ENCODE assay signal across 18 cellular contexts in the genomic region with DNA sequence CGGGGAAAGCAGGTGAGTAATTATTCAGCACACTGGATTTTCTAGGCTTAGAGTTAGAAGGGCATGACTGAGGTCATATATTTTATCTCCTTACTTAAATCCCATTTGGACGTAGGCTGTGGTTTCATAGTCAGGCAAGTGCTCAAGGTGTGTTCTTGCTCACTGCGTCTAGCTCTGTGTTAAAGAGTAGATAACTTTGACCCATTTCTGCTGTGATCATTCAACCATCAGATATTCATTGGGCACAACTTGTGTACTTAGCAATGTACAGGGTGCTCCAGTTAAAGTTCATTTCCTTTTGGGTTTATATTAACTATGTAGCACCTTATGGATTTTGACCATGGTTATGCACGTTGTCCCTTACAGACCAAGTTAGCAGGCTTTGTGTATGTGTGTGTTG. TPM values are rescaled to one million over a fixed set of nuclear protein-coding genes. Genes with fewer than 3 reads are reported as not detected.
DNase-seq lines count a peak whose midpoint lies in the region; ATAC-seq, FAIRE-seq and TF ChIP-seq lines count a peak whose summit lies in the region.
"Had no signal": no experiment of that assay in that cellular context is flagged by ENCODE, and none has a peak within 500 bp of the region (broad histone marks: within the 10 kb centered on the region; RNA-seq: fewer than 3 reads in every experiment).

No MANE protein-coding gene starts in this region.

- TF ChIP-seq POLR2A in Peyer's patch (IDR thresholded peaks at IDR 0.05) (peak in 1 of 2 donors; percentile 87), gastrocnemius medialis (IDR thresholded peaks at IDR 0.05) (no peak)

- peak overlapping the region in 2 of 4 donors; percentile 16 to 18 for H3K4me3 ChIP-seq in Peyer's patch
- H3K4me3 ChIP-seq in duodenal mucosa (ENCODE audit: low read depth in 1 of 2, low read length in 2 of 2), result peak overlapping the region in 1 of 2 donors; percentile 32
- no peak overlapping the region for H3K4me3 ChIP-seq in mucosa of descending colon
- H3K4me3 ChIP-seq in gastrocnemius medialis, result no peak overlapping the region
- H3K4me3 ChIP-seq: GM23338 had no signal

- intact Hi-C loops in mucosa of descending colon (cut with DNase I, micrococcal nuclease) (no loop called here), gastrocnemius medialis (cut with DNase I; ENCODE audit: low total_unique reads) (no loop called here)

- TF ChIP-seq CTCF in Peyer's patch (IDR thresholded peaks at IDR 0.05) (no peak), mucosa of descending colon (IDR thresholded peaks at IDR 0.05) (no peak), gastrocnemius medialis (IDR thresholded peaks at IDR 0.05 in 4 of 5, conservative IDR thresholded peaks at IDR 0.05 in 1 of 5) (no peak)

- peak overlapping the region; percentile 0 to 48 for H3K9ac ChIP-seq in duodenal mucosa (ENCODE audit: low read depth in 1 of 2, low read length in 2 of 2)

- H3K27me3 ChIP-seq in Peyer's patch (no peaks in the 10 kb centered on the region), duodenal mucosa (ENCODE audit: control insufficient read depth in 1 of 2, insufficient read depth in 2 of 2, low read length in 2 of 2) (no peaks in the 10 kb centered on the region), gastrocnemius medialis (no peaks in the 10 kb centered on the region)

- H3K9me3 ChIP-seq in Peyer's patch (no peaks in the 10 kb centered on the region), duodenal mucosa (ENCODE audit: control insufficient read depth in 1 of 2, low read length in 2 of 2) (no peaks in the 10 kb centered on the region), mucosa of descending colon (no peaks in the 10 kb centered on the region), gastrocnemius medialis (no peaks in the 10 kb centered on the region)

- no peak for DNase-seq in Peyer's patch
- DNase-seq in mucosa of descending colon, result peak in 1 of 3 donors; percentile 48
- DNase-seq in gastrocnemius medialis, result no peak
- DNase-seq in HUDEP-2 (lab: John Stamatoyannopoulos, UW; ENCODE audit: unreplicated experiment in 76 of 76), result no peak
- DNase-seq in NK-92 treated with Interleukin-12 subunit alpha and Interleukin-12 subunit beta, amount 100 ng/mL, for 24 hours (lab: John Stamatoyannopoulos, UW), result no peak
- no peak for DNase-seq in HTR-8/SVneo (ENCODE audit: insufficient read length, low spot score)
- DNase-seq: DMS 273 treated with DMSO at 0.1 percent for 48 hours, GF-D8, NCI-H1105, NCI-H1694, NCI-H510A treated with DMSO at 0.1 percent for 48 hours, SIG-M5 had no signal

- in situ Hi-C loops in gastrocnemius medialis (cut with MboI; ENCODE audit: low sequenced_read_pairs in 4 of 4), result loop anchor here in 2 of 4 donors (25.0 kb wide), 2 partner anchors 430 to 720 kb away; a partner anchor contains a TSS

- peaks cover 0 to 18% (median 0%) of the 10 kb centered on the region in 4 donors for H3K4me1 ChIP-seq in Peyer's patch
- H3K4me1 ChIP-seq in duodenal mucosa (ENCODE audit: control insufficient read depth in 1 of 2, insufficient read depth in 2 of 2, low read length in 2 of 2), result peaks cover 24 to 47% of the 10 kb centered on the region in 2 donors
- H3K4me1 ChIP-seq in mucosa of descending colon (ENCODE audit: low read depth), result peaks cover 32% of the 10 kb centered on the region
- H3K4me1 ChIP-seq in gastrocnemius medialis, result peaks cover 0 to 15% of the 10 kb centered on the region in 2 donors

- FAIRE-seq in HTR-8/SVneo (lab: Jason Lieb, UNC), result no peak
- FAIRE-seq: GM12892 had no signal

- H3K27ac ChIP-seq in Peyer's patch (peak overlapping the region in 3 of 4 donors; percentile 72 to 89 (median 88)), duodenal mucosa (ENCODE audit: low read depth, low read length) (peak overlapping the region; percentile 67), gastrocnemius medialis (peak overlapping the region; percentile 36 to 88 (median 68))
- H3K27ac ChIP-seq: C4-2B had no signal

- H3K36me3 ChIP-seq in Peyer's patch (peaks cover 0 to 83% (median 0%) of the 10 kb centered on the region in 3 donors), duodenal mucosa (ENCODE audit: control insufficient read depth in 1 of 2, insufficient read depth in 2 of 2, low read length in 2 of 2) (peaks cover 55 to 76% of the 10 kb centered on the region in 2 donors), mucosa of descending colon (ENCODE audit: low read depth) (peaks cover 12% of the 10 kb centered on the region), gastrocnemius medialis (peaks cover 0 to 77% of the 10 kb centered on the region in 2 donors)

- ATAC-seq in mucosa of descending colon, result peak; percentile 91
- no peak for ATAC-seq in gastrocnemius medialis
- ATAC-seq: GM23338 had no signal

RNA-seq across cellular contexts. Expression of a gene that starts 14.6 kb away (rescaled TPM):
- total RNA-seq in Peyer's patch, result 100 to 1,000 TPM in 2 of 4 donors, 10 to 100 TPM in 2; 44.6 to 150 (median 116) TPM
- total RNA-seq in mucosa of descending colon, result 100 to 1,000 TPM in 1 of 3 donors, 10 to 100 TPM in 2; 45.1 to 118 (median 90.2) TPM
- 10 to 100 TPM; 35.5 to 40.3 (median 37.6) TPM for total RNA-seq in gastrocnemius medialis

RNA-seq across cellular contexts. Expression of a gene that starts 16.7 kb away (rescaled TPM):
- 10 to 100 TPM in 2 of 4 donors, 1 to 10 TPM in 2; 7.4 to 12.7 (median 10.2) TPM for total RNA-seq in Peyer's patch
- total RNA-seq in mucosa of descending colon, result 1 to 10 TPM; 5.8 to 7.8 (median 7.8) TPM
- 1 to 10 TPM; 3.0 to 6.7 (median 6.2) TPM for total RNA-seq in gastrocnemius medialis

RNA-seq across cellular contexts. Expression of a gene that starts 21.0 kb away (rescaled TPM):
- 10 to 100 TPM in 1 of 4 donors, 1 to 10 TPM in 2, not detected in 1; 5.3 to 18.1 (median 8.6) TPM for total RNA-seq in Peyer's patch
- total RNA-seq in mucosa of descending colon, result 10 to 100 TPM in 1 of 3 donors, 1 to 10 TPM in 2; 4.4 to 20.0 (median 7.2) TPM
- total RNA-seq in gastrocnemius medialis, result under 1 TPM in 2 of 4 donors, not detected in 2; 0.46 to 0.62 TPM
- total RNA-seq: GM23338, LHCN-M2 had no signal

RNA-seq across cellular contexts. Expression of a gene that starts 35.1 kb away (rescaled TPM):
- total RNA-seq in Peyer's patch (10 to 100 TPM in 3 of 4 donors, 1 to 10 TPM in 1; 4.1 to 72.3 (median 56.7) TPM), mucosa of descending colon (10 to 100 TPM in 2 of 3 donors, 1 to 10 TPM in 1; 8.7 to 31.0 (median 25.4) TPM), gastrocnemius medialis (1 to 10 TPM in 1 of 4 donors, under 1 TPM in 3; 0.46 to 1.1 (median 0.65) TPM)

RNA-seq across cellular contexts. Expression of a gene that starts 36.3 kb away (rescaled TPM):
- total RNA-seq in Peyer's patch (1 to 10 TPM in 2 of 4 donors, under 1 TPM in 1, not detected in 1; 0.67 to 2.6 (median 1.2) TPM), mucosa of descending colon (1 to 10 TPM; 1.5 to 5.9 (median 1.9) TPM), gastrocnemius medialis (1 to 10 TPM in 1 of 4 donors, under 1 TPM in 1, not detected in 2; 0.81 to 2.8 TPM)
- total RNA-seq: Daoy, GM23338, LHCN-M2 had no signal
